ENCODE assay signal across 13 cellular contexts in the genomic region with DNA sequence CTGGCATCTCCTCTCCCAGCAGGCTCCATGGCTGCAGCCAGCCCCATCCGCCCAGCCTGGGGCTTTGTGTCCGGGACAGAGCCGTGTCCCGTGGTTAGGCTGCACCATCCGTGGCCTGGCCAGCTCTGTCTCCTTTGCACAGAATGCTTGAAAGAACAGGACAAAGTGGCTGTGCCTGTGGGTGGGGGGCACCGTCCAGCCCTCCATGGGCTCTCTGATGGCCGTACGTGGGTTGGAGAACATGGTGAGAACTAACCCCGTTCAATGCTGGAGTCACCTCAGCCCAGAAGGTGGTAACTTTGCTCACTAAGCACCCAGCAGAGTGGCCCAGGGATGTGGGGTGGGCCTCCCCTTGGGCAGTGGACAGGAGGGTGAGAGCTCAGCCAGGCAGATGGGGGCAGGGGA. TPM values are rescaled to one million over a fixed set of nuclear protein-coding genes. Genes with fewer than 3 reads are reported as not detected.
DNase-seq lines count a peak whose midpoint lies in the region; ATAC-seq, FAIRE-seq and TF ChIP-seq lines count a peak whose summit lies in the region.
"Had no signal": no experiment of that assay in that cellular context is flagged by ENCODE, and none has a peak within 500 bp of the region (broad histone marks: within the 10 kb centered on the region; RNA-seq: fewer than 3 reads in every experiment).

No MANE protein-coding gene starts in this region.

- no peak overlapping the region for H2BK15ac ChIP-seq in mesenchymal stem cell (ENCODE audit: low read depth, poor library complexity, severe bottlenecking)

- no peak overlapping the region for H4K8ac ChIP-seq in mesenchymal stem cell (ENCODE audit: low read length)

- H3K27me3 Mint-ChIP-seq in activated CD4-positive, alpha-beta memory T cell treated with anti-CD3 and anti-CD28 coated beads, Interleukin-2, amount 10 ng/mL, durations not matched to agents 7 days and 5 days = peaks cover 3% of the 10 kb centered on the region

- ATAC-seq in GM18520 (IDR thresholded peaks at IDR 0.05; ENCODE audit: unreplicated experiment) = no peak
- ATAC-seq in GM18519 (IDR thresholded peaks at IDR 0.05; ENCODE audit: low FRiP score, unreplicated experiment) = no peak

- no peak overlapping the region for H3K14ac ChIP-seq in mesenchymal stem cell (ENCODE audit: low read length in 2 of 2)

- H2BK120ac ChIP-seq in mesenchymal stem cell (ENCODE audit: low read depth, low read length) = no peak overlapping the region

- WGBS in mesenchymal stem cell = 97% methylated on average over 9 of the region's 9 CpGs

- no peak overlapping the region for H2AFZ ChIP-seq in mesenchymal stem cell (ENCODE audit: low read depth, low read length)

- H4K91ac ChIP-seq in mesenchymal stem cell (ENCODE audit: low read length) = no peak overlapping the region

- no peak overlapping the region for H2BK12ac ChIP-seq in mesenchymal stem cell (ENCODE audit: low read length in 2 of 2)

- POLR2A ChIA-PET in activated CD4-positive, alpha-beta memory T cell treated with anti-CD3 and anti-CD28 coated beads, Interleukin-2, amount 10 ng/mL, durations not matched to agents 7 days and 5 days (lab: Charles Lee) = interaction anchor here (0.7 to 1.2 kb wide), 2 partner anchors 30 to 32 kb away, joined by 3 read pairs; no protein-coding TSS in a partner anchor

- H3K4me3 ChIP-seq in BLaER1 (no peak overlapping the region), mesenchymal stem cell (ENCODE audit: insufficient read depth in 1 of 2, low read depth in 1 of 2, low read length in 2 of 2) (no peak overlapping the region)
- H3K4me3 ChIP-seq: suprapubic skin had no signal

- H2AK5ac ChIP-seq in mesenchymal stem cell (ENCODE audit: low read length, severe bottlenecking) = no peak overlapping the region

- peak overlapping the region in 1 of 2 experiments; percentile 37 for H3K4ac ChIP-seq in mesenchymal stem cell (ENCODE audit: low read depth in 1 of 2, low read length in 2 of 2)

- no peak overlapping the region for H3K18ac ChIP-seq in mesenchymal stem cell (ENCODE audit: low read depth in 1 of 2, low read length in 2 of 2)

- peaks cover 65% of the 10 kb centered on the region for H3K4me1 ChIP-seq in BLaER1
- peaks cover 49% of the 10 kb centered on the region for H3K4me1 ChIP-seq in mesenchymal stem cell (ENCODE audit: control insufficient read depth, insufficient read depth, low read depth, low read length)

- H3K27ac ChIP-seq in BLaER1 = no peak overlapping the region
- no peak overlapping the region for H3K27ac ChIP-seq in mesenchymal stem cell (ENCODE audit: low read length, poor library complexity, severe bottlenecking)
- H3K27ac ChIP-seq: suprapubic skin had no signal

- H4K20me1 ChIP-seq in BLaER1 = peaks cover 92% of the 10 kb centered on the region

- no peaks in the 10 kb centered on the region for H3K9me3 Mint-ChIP-seq in activated CD4-positive, alpha-beta memory T cell treated with anti-CD3 and anti-CD28 coated beads, Interleukin-2, amount 10 ng/mL, durations not matched to agents 7 days and 5 days

- H3K27me3 ChIP-seq in BLaER1 = peaks cover 14% of the 10 kb centered on the region
- no peaks in the 10 kb centered on the region for H3K27me3 ChIP-seq in mesenchymal stem cell (ENCODE audit: control insufficient read depth in 1 of 2, insufficient read depth in 1 of 2, low read length in 2 of 2)

- no peak overlapping the region for H3K23ac ChIP-seq in mesenchymal stem cell (ENCODE audit: low read length in 2 of 2)

- no peak for FAIRE-seq in GM12891 (lab: Jason Lieb, UNC)

- peak overlapping the region; percentile 95 for H3K4me2 ChIP-seq in BLaER1
- H3K4me2 ChIP-seq in mesenchymal stem cell (ENCODE audit: low read length, poor library complexity, severe bottlenecking) = no peak overlapping the region

- CTCF ChIA-PET in activated CD4-positive, alpha-beta memory T cell treated with anti-CD3 and anti-CD28 coated beads, Interleukin-2, amount 10 ng/mL, durations not matched to agents 7 days and 5 days (lab: Charles Lee) = no interaction called here

- peak overlapping the region; percentile 99 for H3K4me3 Mint-ChIP-seq in activated CD4-positive, alpha-beta memory T cell treated with anti-CD3 and anti-CD28 coated beads, Interleukin-2, amount 10 ng/mL, durations not matched to agents 7 days and 5 days

- peaks cover 42% of the 10 kb centered on the region for H3K36me3 ChIP-seq in BLaER1
- peaks cover 39 to 44% of the 10 kb centered on the region in 2 experiments for H3K36me3 ChIP-seq in mesenchymal stem cell (ENCODE audit: control insufficient read depth in 1 of 2, insufficient read depth in 2 of 2, low read depth in 1 of 2, low read length in 2 of 2)

- H3K79me1 ChIP-seq in mesenchymal stem cell (replicated peaks; ENCODE audit: low read length, poor library complexity, severe bottlenecking) = peaks cover 11% of the 10 kb centered on the region

- H3K4me1 Mint-ChIP-seq in activated CD4-positive, alpha-beta memory T cell treated with anti-CD3 and anti-CD28 coated beads, Interleukin-2, amount 10 ng/mL, durations not matched to agents 7 days and 5 days = peaks cover 52% of the 10 kb centered on the region

- H3K27ac Mint-ChIP-seq in activated CD4-positive, alpha-beta memory T cell treated with anti-CD3 and anti-CD28 coated beads, Interleukin-2, amount 10 ng/mL, durations not matched to agents 7 days and 5 days = no peak overlapping the region

- H3K9ac ChIP-seq in BLaER1 = 0 out of 2 replicates have a peak overlapping the region, but pooled peaks have one; percentile 36
- H3K9ac ChIP-seq in mesenchymal stem cell (ENCODE audit: low read length) = peak overlapping the region; percentile 29

- H2BK5ac ChIP-seq in mesenchymal stem cell (ENCODE audit: low read depth, low read length, poor library complexity, severe bottlenecking) = no peak overlapping the region

- H3K36me3 Mint-ChIP-seq in activated CD4-positive, alpha-beta memory T cell treated with anti-CD3 and anti-CD28 coated beads, Interleukin-2, amount 10 ng/mL, durations not matched to agents 7 days and 5 days (ENCODE audit: low read depth) = peaks cover 43% of the 10 kb centered on the region

- no peak for TF ChIP-seq POLR2A in GM12891 (IDR thresholded peaks at IDR 0.05; ENCODE audit: low read depth, low read length)

- no peak for DNase-seq in GM12891 (ENCODE audit: insufficient read length, low spot score)
- DNase-seq in activated CD4-positive, alpha-beta memory T cell treated with anti-CD3 and anti-CD28 coated beads, Interleukin-2, amount 10 ng/mL, durations not matched to agents 7 days and 5 days = no peak
- no peak for DNase-seq in mesenchymal stem cell
- no peak for DNase-seq in NCI-H146 treated with DMSO at 0.1 percent for 48 hours (lab: John Stamatoyannopoulos, UW; ENCODE audit: unreplicated experiment)
- DNase-seq in AG08395 (ENCODE audit: low spot score) = no peak
- DNase-seq: DMS 273 treated with DMSO at 0.1 percent for 48 hours, NCI-H2107, retina had no signal

- H3K9me3 ChIP-seq in BLaER1 (no peaks in the 10 kb centered on the region), mesenchymal stem cell (ENCODE audit: control insufficient read depth, low read length) (no peaks in the 10 kb centered on the region)
- H3K9me3 ChIP-seq: HAP-1, suprapubic skin had no signal

TF ChIP-seq in GM12891, 5 proteins besides CTCF, POLR2A, EP300 and RAD21:
- no peak for TF ChIP-seq TAF1 (IDR thresholded peaks at IDR 0.05; ENCODE audit: low read depth, low read length)
- no peak for TF ChIP-seq POU2F2 (IDR thresholded peaks at IDR 0.05; ENCODE audit: low read depth, low read length)
- no peak for TF ChIP-seq SPI1 (IDR thresholded peaks at IDR 0.05; ENCODE audit: low read depth, low read length)
- TF ChIP-seq PAX5 (IDR thresholded peaks at IDR 0.05; ENCODE audit: insufficient read depth, low read length, severe bottlenecking) = no peak
- TF ChIP-seq POLR2AphosphoS5 (IDR thresholded peaks at IDR 0.05; ENCODE audit: low read depth, low read length) = peak; percentile 69; the same call in 1 of the 2 replicates

RNA-seq across cellular contexts. Expression of gene RPS15, which starts 2.8 kb away (rescaled TPM):
- 3,343 TPM for polyA plus RNA-seq in GM12891 (2012; ENCODE audit: low read depth, missing spikeins)
- total RNA-seq in activated CD4-positive, alpha-beta memory T cell treated with anti-CD3 and anti-CD28 coated beads, Interleukin-2, amount 10 ng/mL, durations not matched to agents 7 days and 5 days = 1,000 to 10,000 TPM; 1,378 to 1,409 TPM
- polyA plus RNA-seq in mesenchymal stem cell (2013, experiment 1 of 2) = 2,213 TPM
- 2,093 TPM for polyA plus RNA-seq in mesenchymal stem cell (2013, experiment 2 of 2)

RNA-seq across cellular contexts. Expression of gene APC2, which starts 8.9 kb away (rescaled TPM):
- polyA plus RNA-seq in GM12891 (2012; ENCODE audit: low read depth, missing spikeins) = 0.14 TPM
- under 1 TPM in 1 of 2 experiments, not detected in 1; 0.03 TPM for total RNA-seq in activated CD4-positive, alpha-beta memory T cell treated with anti-CD3 and anti-CD28 coated beads, Interleukin-2, amount 10 ng/mL, durations not matched to agents 7 days and 5 days
- polyA plus RNA-seq in mesenchymal stem cell (2013, experiment 1 of 2) = 0.23 TPM
- polyA plus RNA-seq in mesenchymal stem cell (2013, experiment 2 of 2) = 0.23 TPM

RNA-seq across cellular contexts. Expression of gene DAZAP1, which starts 33.6 kb away (rescaled TPM):
- 73.3 TPM for polyA plus RNA-seq in GM12891 (2012; ENCODE audit: low read depth, missing spikeins)
- total RNA-seq in activated CD4-positive, alpha-beta memory T cell treated with anti-CD3 and anti-CD28 coated beads, Interleukin-2, amount 10 ng/mL, durations not matched to agents 7 days and 5 days = 100 to 1,000 TPM; 194 to 218 TPM
- 65.2 TPM for polyA plus RNA-seq in mesenchymal stem cell (2013, experiment 1 of 2)
- polyA plus RNA-seq in mesenchymal stem cell (2013, experiment 2 of 2) = 66.2 TPM

RNA-seq across cellular contexts. Expression of gene C19orf25, which starts 38.0 kb away (rescaled TPM):
- polyA plus RNA-seq in GM12891 (2012; ENCODE audit: low read depth, missing spikeins) = 18.0 TPM
- 10 to 100 TPM; 38.4 to 38.5 TPM for total RNA-seq in activated CD4-positive, alpha-beta memory T cell treated with anti-CD3 and anti-CD28 coated beads, Interleukin-2, amount 10 ng/mL, durations not matched to agents 7 days and 5 days
- polyA plus RNA-seq in mesenchymal stem cell (2013, experiment 1 of 2) = 19.7 TPM
- polyA plus RNA-seq in mesenchymal stem cell (2013, experiment 2 of 2) = 19.4 TPM

RNA-seq across cellular contexts. Expression of gene GAMT, which starts 39.7 kb away (rescaled TPM):
- polyA plus RNA-seq in GM12891 (2012; ENCODE audit: low read depth, missing spikeins) = 28.0 TPM
- 10 to 100 TPM; 13.2 to 13.8 TPM for total RNA-seq in activated CD4-positive, alpha-beta memory T cell treated with anti-CD3 and anti-CD28 coated beads, Interleukin-2, amount 10 ng/mL, durations not matched to agents 7 days and 5 days
- polyA plus RNA-seq in mesenchymal stem cell (2013, experiment 1 of 2) = 33.5 TPM
- polyA plus RNA-seq in mesenchymal stem cell (2013, experiment 2 of 2) = 34.5 TPM
